In the genomic region with DNA sequence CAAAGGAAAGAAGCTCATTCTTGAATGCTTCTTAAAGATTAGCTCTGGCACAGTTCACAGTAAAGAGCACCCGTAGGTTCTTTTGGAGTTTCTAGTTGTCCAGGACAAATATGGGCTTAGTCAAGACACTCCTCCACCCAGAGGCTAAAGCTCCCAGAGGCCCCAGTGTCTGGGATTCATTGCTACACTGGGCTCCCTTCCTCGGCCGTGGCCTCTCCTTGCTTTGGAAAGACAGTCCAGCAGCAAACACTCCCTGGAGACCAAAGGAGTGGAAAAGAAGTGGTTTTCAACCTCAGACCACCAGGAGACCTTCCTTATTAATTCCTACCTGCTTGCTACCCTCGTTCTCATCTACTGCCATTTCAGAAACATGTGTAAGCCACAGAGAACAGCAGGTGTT, we compare ENCODE assay signal across 24 cellular contexts.
DNase-seq lines count a peak whose midpoint lies in the region; ATAC-seq and TF ChIP-seq lines count a peak whose summit lies in the region.
"Had no signal": no experiment of that assay in that cellular context is flagged by ENCODE, and none has a peak within 500 bp of the region (broad histone marks: within the 10 kb centered on the region; RNA-seq: fewer than 3 reads in every experiment).

No MANE protein-coding gene starts in this region.

- no peak for TF ChIP-seq CTCF in Loucy (conservative IDR thresholded peaks at IDR 0.05; ENCODE audit: low read length)

- no peaks in the 10 kb centered on the region for H3K27me3 ChIP-seq in Loucy (ENCODE audit: insufficient read depth, low read length, poor library complexity, severe bottlenecking)

- no peaks in the 10 kb centered on the region for H3K36me3 Mint-ChIP-seq in central memory CD8-positive, alpha-beta T cell (ENCODE audit: insufficient read depth)

- H3K79me2 ChIP-seq in Loucy (ENCODE audit: insufficient read depth, low read length): no peaks in the 10 kb centered on the region

- no peaks in the 10 kb centered on the region for H4K20me1 ChIP-seq in Loucy (ENCODE audit: insufficient read depth, low read length, poor library complexity, severe bottlenecking)

- no peaks in the 10 kb centered on the region for H3K36me3 ChIP-seq in Loucy (ENCODE audit: insufficient read depth, low read length)

- H3K4me3 Mint-ChIP-seq in central memory CD8-positive, alpha-beta T cell: no peak overlapping the region
- H3K4me3 Mint-ChIP-seq: CD8-positive, alpha-beta T cell had no signal

- no peak overlapping the region for H3K4me3 ChIP-seq in Loucy (ENCODE audit: low read length, poor library complexity, severe bottlenecking)
- H3K4me3 ChIP-seq: K562 had no signal

- H3K4me1 ChIP-seq in Loucy (ENCODE audit: insufficient read depth, low read length, poor library complexity, severe bottlenecking): peaks cover 47% of the 10 kb centered on the region

- no peaks in the 10 kb centered on the region for H3K27me3 Mint-ChIP-seq in central memory CD8-positive, alpha-beta T cell

- no peak overlapping the region for H3K4me2 ChIP-seq in Loucy (ENCODE audit: low read depth, low read length, poor library complexity, severe bottlenecking)

- no peak for ATAC-seq in central memory CD8-positive, alpha-beta T cell (replicated peaks; ENCODE audit: extremely low read depth, poor library complexity, severe bottlenecking)
- ATAC-seq in HG02588 (IDR thresholded peaks at IDR 0.05; ENCODE audit: unreplicated experiment): no peak
- no peak for ATAC-seq in activated CD4-positive, CD25-positive, alpha-beta regulatory T cell treated with anti-CD3 and anti-CD28 coated beads, Interleukin-2, amount 50 U/mL, for 24 hours
- ATAC-seq: CD8-positive, alpha-beta T cell; K562; PC-3 had no signal

- peaks cover 12% of the 10 kb centered on the region for H3K4me1 Mint-ChIP-seq in central memory CD8-positive, alpha-beta T cell

- H3K27ac ChIP-seq in substantia nigra (ENCODE audit: low read depth, low read length, poor library complexity, severe bottlenecking): peak overlapping the region; percentile 32
- H3K27ac ChIP-seq: 22Rv1 had no signal

- peak; percentile 48 for DNase-seq in activated effector memory CD4-positive, alpha-beta T cell treated with anti-CD3 and anti-CD28 coated beads, Interleukin-2, amount 50 U/mL, for 16 hours
- DNase-seq in activated effector memory CD4-positive, alpha-beta T cell treated with Interleukin-2 at 50 U/mL for 16 hours: no peak
- DNase-seq in central memory CD8-positive, alpha-beta T cell (ENCODE audit: low spot score in 2 of 2): no peak
- DNase-seq in substantia nigra (lab: John Stamatoyannopoulos, UW): no peak
- DNase-seq in stimulated activated naive CD4-positive, alpha-beta T cell treated with Interleukin-2 at 50 U/mL for 16 hours (lab: John Stamatoyannopoulos, UW): no peak
- DNase-seq: ACHN; C1 segment of cervical spinal cord; Calu3; CD8-positive, alpha-beta T cell; EL; GF-D8; H7; MV-4-11; NCI-H1417 treated with DMSO at 0.1 percent for 48 hours; NCI-H187; NCI-H446; NCI-H526; PC-3; Right ventricle myocardium superior had no signal

- peak overlapping the region; percentile 60; the same call in 1 of the 2 replicates for H2AFZ ChIP-seq in Loucy (ENCODE audit: low read length)

- H3K9me3 Mint-ChIP-seq in central memory CD8-positive, alpha-beta T cell: no peaks in the 10 kb centered on the region
- H3K9me3 Mint-ChIP-seq: CD8-positive, alpha-beta T cell had no signal

- peak overlapping the region; percentile 62 for H3K27ac Mint-ChIP-seq in central memory CD8-positive, alpha-beta T cell (ENCODE audit: low read depth)
- H3K27ac Mint-ChIP-seq: CD8-positive, alpha-beta T cell had no signal

- no peaks in the 10 kb centered on the region for H3K9me2 ChIP-seq in Loucy (replicated peaks; ENCODE audit: low read depth, low read length)

- H3K9me3 ChIP-seq in Loucy (ENCODE audit: insufficient read depth, low read depth, low read length): no peaks in the 10 kb centered on the region

- no peak overlapping the region for H3K9ac ChIP-seq in Loucy (ENCODE audit: low read depth, low read length, poor library complexity, severe bottlenecking)

- H3F3A ChIP-seq in Loucy (ENCODE audit: low read depth): no peaks in the 10 kb centered on the region
